Comparison of ENCODE assay signal across 8 cellular contexts in genomic region chr2:58047373-58047674, GRCh38. TPM values are rescaled to one million over a fixed set of nuclear protein-coding genes. Genes with fewer than 3 reads are reported as not detected.
DNase-seq lines count a peak whose midpoint lies in the region; ATAC-seq and TF ChIP-seq lines count a peak whose summit lies in the region.

No MANE protein-coding gene starts in this region.

- intact Hi-C loops in right cardiac atrium (cut with DNase I), result no loop called here

- H3K9me3 ChIP-seq in right cardiac atrium (ENCODE audit: control insufficient read depth, low read length), result no peaks in the 10 kb centered on the region

- peak overlapping the region; percentile 72 for H3K4me3 ChIP-seq in AG10803 (ENCODE audit: low read length)
- peak overlapping the region; percentile 74 for H3K4me3 ChIP-seq in right cardiac atrium (ENCODE audit: low read length)

- H3K36me3 Mint-ChIP-seq in stimulated activated memory B cell treated with anti-CD40 and anti-IgM and Interleukin-4, amounts not matched to agents 10 μg/mL and 1 μg/mL and 100 μg/mL, for 72 hours, result peaks cover 29% of the 10 kb centered on the region

- peaks cover 60% of the 10 kb centered on the region for H3K4me1 Mint-ChIP-seq in stimulated activated memory B cell treated with anti-CD40 and anti-IgM and Interleukin-4, amounts not matched to agents 10 μg/mL and 1 μg/mL and 100 μg/mL, for 72 hours

- no peaks in the 10 kb centered on the region for H3K9me3 Mint-ChIP-seq in stimulated activated memory B cell treated with anti-CD40 and anti-IgM and Interleukin-4, amounts not matched to agents 10 μg/mL and 1 μg/mL and 100 μg/mL, for 72 hours

- TF ChIP-seq CTCF in AG10803 (conservative IDR thresholded peaks at IDR 0.05; ENCODE audit: low read length) (no peak), VCaP (conservative IDR thresholded peaks at IDR 0.05) (no peak)

- H3K27me3 ChIP-seq in right cardiac atrium (ENCODE audit: control insufficient read depth, insufficient read depth), result no peaks in the 10 kb centered on the region

- peak; percentile 20 for ATAC-seq in GM19324 (IDR thresholded peaks at IDR 0.05; ENCODE audit: low FRiP score, unreplicated experiment)
- ATAC-seq in HG03175 (IDR thresholded peaks at IDR 0.05; ENCODE audit: unreplicated experiment), result peak; percentile 41
- no peak for ATAC-seq in right cardiac atrium
- no peak for ATAC-seq in stimulated activated memory B cell treated with anti-CD40 and anti-IgM and Interleukin-4, amounts not matched to agents 10 μg/mL and 1 μg/mL and 100 μg/mL, for 72 hours

- H3K4me3 Mint-ChIP-seq in stimulated activated memory B cell treated with anti-CD40 and anti-IgM and Interleukin-4, amounts not matched to agents 10 μg/mL and 1 μg/mL and 100 μg/mL, for 72 hours, result peak overlapping the region; percentile 94

- no peak for DNase-seq in AG10803 (ENCODE audit: low read depth)
- no peak for DNase-seq in right cardiac atrium
- DNase-seq in iPS-NIHi11 (ENCODE audit: low spot score), result no peak
- no peak for DNase-seq in NCI-H2107 (lab: John Stamatoyannopoulos, UW)

- WGBS in right cardiac atrium, result 4% methylated on average over 8 of the region's 8 CpGs

- H3K27me3 Mint-ChIP-seq in stimulated activated memory B cell treated with anti-CD40 and anti-IgM and Interleukin-4, amounts not matched to agents 10 μg/mL and 1 μg/mL and 100 μg/mL, for 72 hours, result no peaks in the 10 kb centered on the region

- peak overlapping the region; percentile 98 for H3K27ac Mint-ChIP-seq in stimulated activated memory B cell treated with anti-CD40 and anti-IgM and Interleukin-4, amounts not matched to agents 10 μg/mL and 1 μg/mL and 100 μg/mL, for 72 hours

- H3K4me1 ChIP-seq in right cardiac atrium (ENCODE audit: control insufficient read depth, insufficient read depth, low read length), result no peaks in the 10 kb centered on the region

- H3K27ac ChIP-seq in VCaP (peak overlapping the region; percentile 79), right cardiac atrium (ENCODE audit: low read length) (peak overlapping the region; percentile 91)

RNA-seq across cellular contexts. Expression of gene VRK2, which starts 0.7 kb away (rescaled TPM):
- total RNA-seq in right cardiac atrium, result 10 to 100 TPM; 22.3 to 28.9 (median 24.7) TPM
- polyA plus RNA-seq in right cardiac atrium, result 10.2 TPM

Comparison
In these comparisons a context has a peak if more than half of its experiments do, and no peak if none do; other contexts are left out.
1. ATAC-seq: peak in GM19324 (single experiment) and HG03175 (single experiment); none in right cardiac atrium (0 of 2) and stimulated activated memory B cell treated with anti-CD40 and anti-IgM and Interleukin-4, amounts not matched to agents 10 μg/mL and 1 μg/mL and 100 μg/mL, for 72 hours (single experiment).